Comparison of ENCODE assay signal across 2 cellular contexts in the genomic region with DNA sequence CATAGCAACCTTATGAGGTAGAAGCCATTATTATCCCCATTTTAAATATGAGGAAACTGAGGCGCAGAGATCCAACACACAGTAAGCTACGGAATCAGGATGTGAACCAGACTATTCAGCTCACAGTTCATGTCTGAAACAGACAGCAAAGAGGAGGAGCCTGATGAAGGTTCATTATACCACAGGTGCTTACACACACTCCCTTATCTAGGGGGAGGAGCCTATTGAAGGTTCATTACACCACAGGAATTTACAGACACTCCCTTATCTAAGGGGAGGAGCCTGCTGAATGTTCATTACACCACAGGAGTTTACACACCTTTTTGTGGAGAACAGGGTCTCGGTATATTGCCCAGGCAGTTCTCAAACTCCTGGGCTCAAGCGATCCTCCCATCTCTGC.
TF ChIP-seq lines count a peak whose summit lies in the region.

No MANE protein-coding gene starts in this region.

TF ChIP-seq in SK-N-SH treated with all-trans-retinoic acid at 6 μM for 48 hours, 23 proteins besides CTCF, POLR2A, EP300 and RAD21 (continued from another document):
- TF ChIP-seq, protein P1, sequence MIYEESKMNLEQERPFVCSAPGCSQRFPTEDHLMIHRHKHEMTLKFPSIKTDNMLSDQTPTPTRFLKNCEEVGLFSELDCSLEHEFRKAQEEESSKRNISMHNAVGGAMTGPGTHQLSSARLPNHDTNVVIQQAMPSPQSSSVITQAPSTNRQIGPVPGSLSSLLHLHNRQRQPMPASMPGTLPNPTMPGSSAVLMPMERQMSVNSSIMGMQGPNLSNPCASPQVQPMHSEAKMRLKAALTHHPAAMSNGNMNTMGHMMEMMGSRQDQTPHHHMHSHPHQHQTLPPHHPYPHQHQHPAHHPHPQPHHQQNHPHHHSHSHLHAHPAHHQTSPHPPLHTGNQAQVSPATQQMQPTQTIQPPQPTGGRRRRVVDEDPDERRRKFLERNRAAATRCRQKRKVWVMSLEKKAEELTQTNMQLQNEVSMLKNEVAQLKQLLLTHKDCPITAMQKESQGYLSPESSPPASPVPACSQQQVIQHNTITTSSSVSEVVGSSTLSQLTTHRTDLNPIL (CRISPR knock-in tag; IDR thresholded peaks at IDR 0.05; ENCODE audit: low read depth), result no peak
- TF ChIP-seq, protein P2, sequence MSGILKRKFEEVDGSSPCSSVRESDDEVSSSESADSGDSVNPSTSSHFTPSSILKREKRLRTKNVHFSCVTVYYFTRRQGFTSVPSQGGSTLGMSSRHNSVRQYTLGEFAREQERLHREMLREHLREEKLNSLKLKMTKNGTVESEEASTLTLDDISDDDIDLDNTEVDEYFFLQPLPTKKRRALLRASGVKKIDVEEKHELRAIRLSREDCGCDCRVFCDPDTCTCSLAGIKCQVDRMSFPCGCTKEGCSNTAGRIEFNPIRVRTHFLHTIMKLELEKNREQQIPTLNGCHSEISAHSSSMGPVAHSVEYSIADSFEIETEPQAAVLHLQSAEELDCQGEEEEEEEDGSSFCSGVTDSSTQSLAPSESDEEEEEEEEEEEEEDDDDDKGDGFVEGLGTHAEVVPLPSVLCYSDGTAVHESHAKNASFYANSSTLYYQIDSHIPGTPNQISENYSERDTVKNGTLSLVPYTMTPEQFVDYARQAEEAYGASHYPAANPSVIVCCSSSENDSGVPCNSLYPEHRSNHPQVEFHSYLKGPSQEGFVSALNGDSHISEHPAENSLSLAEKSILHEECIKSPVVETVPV (CRISPR knock-in tag; IDR thresholded peaks at IDR 0.05), result no peak
- TF ChIP-seq CSDC2 (CRISPR knock-in tag; IDR thresholded peaks at IDR 0.05) (no peak), ZNF70 (CRISPR knock-in tag; IDR thresholded peaks at IDR 0.05) (no peak)
- TF ChIP-seq, protein P3, sequence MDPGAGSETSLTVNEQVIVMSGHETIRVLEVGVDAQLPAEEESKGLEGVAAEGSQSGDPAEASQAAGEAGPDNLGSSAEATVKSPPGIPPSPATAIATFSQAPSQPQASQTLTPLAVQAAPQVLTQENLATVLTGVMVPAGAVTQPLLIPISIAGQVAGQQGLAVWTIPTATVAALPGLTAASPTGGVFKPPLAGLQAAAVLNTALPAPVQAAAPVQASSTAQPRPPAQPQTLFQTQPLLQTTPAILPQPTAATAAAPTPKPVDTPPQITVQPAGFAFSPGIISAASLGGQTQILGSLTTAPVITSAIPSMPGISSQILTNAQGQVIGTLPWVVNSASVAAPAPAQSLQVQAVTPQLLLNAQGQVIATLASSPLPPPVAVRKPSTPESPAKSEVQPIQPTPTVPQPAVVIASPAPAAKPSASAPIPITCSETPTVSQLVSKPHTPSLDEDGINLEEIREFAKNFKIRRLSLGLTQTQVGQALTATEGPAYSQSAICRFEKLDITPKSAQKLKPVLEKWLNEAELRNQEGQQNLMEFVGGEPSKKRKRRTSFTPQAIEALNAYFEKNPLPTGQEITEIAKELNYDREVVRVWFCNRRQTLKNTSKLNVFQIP (CRISPR knock-in tag; IDR thresholded peaks at IDR 0.05; ENCODE audit: borderline replicate concordance, low read depth), result no peak

TF ChIP-seq in SK-N-SH, 30 proteins besides CTCF, POLR2A, EP300 and RAD21 (continued from another document):
- TF ChIP-seq MEF2A (IDR thresholded peaks at IDR 0.05; ENCODE audit: borderline replicate concordance, low read depth), result no peak
- TF ChIP-seq NFIC (IDR thresholded peaks at IDR 0.05; ENCODE audit: borderline replicate concordance), result no peak
- no peak for TF ChIP-seq TAF1 (IDR thresholded peaks at IDR 0.05; ENCODE audit: borderline replicate concordance, low read depth, low read length)
TF ChIP-seq in SK-N-SH: peak in this region for 0.
